Comparison of ENCODE assay signal across 1 cellular context in the genomic region with DNA sequence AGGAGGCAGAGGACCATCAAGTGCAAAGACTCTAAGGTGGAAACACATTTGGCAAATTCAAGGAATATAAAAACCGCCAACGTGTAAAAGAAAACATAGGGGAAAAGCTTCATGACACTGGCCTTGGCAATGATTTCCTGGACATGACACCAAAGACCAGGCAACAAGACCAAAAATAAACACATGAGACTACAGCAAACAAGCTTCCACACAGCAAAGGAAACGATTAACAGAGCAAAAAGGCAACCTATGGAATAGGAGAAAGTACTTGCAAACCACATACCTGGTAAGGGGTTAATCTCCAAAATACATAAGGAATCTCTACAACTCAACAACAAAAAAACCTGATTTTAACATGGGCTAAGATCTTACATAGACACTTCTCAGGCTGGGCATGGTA.
A peak's percentile ranks its signal among the peaks of the same experiment; 100 is the strongest.
TF ChIP-seq lines count a peak whose summit lies in the region.

No MANE protein-coding gene starts in this region.

TF ChIP-seq in HepG2, 621 proteins besides CTCF, POLR2A, EP300 and RAD21 (continued from another document and continues in another):
- TF ChIP-seq, protein P1, sequence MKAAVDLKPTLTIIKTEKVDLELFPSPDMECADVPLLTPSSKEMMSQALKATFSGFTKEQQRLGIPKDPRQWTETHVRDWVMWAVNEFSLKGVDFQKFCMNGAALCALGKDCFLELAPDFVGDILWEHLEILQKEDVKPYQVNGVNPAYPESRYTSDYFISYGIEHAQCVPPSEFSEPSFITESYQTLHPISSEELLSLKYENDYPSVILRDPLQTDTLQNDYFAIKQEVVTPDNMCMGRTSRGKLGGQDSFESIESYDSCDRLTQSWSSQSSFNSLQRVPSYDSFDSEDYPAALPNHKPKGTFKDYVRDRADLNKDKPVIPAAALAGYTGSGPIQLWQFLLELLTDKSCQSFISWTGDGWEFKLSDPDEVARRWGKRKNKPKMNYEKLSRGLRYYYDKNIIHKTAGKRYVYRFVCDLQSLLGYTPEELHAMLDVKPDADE (CRISPR knock-in tag; IDR thresholded peaks at IDR 0.05): no peak
- TF ChIP-seq, protein P2, sequence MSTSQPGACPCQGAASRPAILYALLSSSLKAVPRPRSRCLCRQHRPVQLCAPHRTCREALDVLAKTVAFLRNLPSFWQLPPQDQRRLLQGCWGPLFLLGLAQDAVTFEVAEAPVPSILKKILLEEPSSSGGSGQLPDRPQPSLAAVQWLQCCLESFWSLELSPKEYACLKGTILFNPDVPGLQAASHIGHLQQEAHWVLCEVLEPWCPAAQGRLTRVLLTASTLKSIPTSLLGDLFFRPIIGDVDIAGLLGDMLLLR (CRISPR knock-in tag; IDR thresholded peaks at IDR 0.05): no peak
- peak in 1 of 2 experiments; percentile 31; a peak in 1 of 4 replicates for TF ChIP-seq KLF16 (CRISPR knock-in tag; IDR thresholded peaks at IDR 0.05)
- peak; percentile 32; the same call in 1 of the 2 replicates for TF ChIP-seq HMG20A (CRISPR knock-in tag; IDR thresholded peaks at IDR 0.05; ENCODE audit: borderline replicate concordance)
- 0 out of 2 replicates have a peak, but pooled peaks have one; percentile 57 for TF ChIP-seq ZFP36L1 (CRISPR knock-in tag; IDR thresholded peaks at IDR 0.05)
- TF ChIP-seq MEF2D (CRISPR knock-in tag; IDR thresholded peaks at IDR 0.05): peak; percentile 78
- no peak for TF ChIP-seq LCORL (IDR thresholded peaks at IDR 0.05)
- TF ChIP-seq LCORL (CRISPR knock-in tag; IDR thresholded peaks at IDR 0.05): peak; percentile 43; the same call in 1 of the 2 replicates
- TF ChIP-seq FOXA3 (CRISPR knock-in tag; IDR thresholded peaks at IDR 0.05): peak; percentile 77
- TF ChIP-seq BCL6 (CRISPR knock-in tag; IDR thresholded peaks at IDR 0.05): peak; percentile 68
- TF ChIP-seq, protein P3, sequence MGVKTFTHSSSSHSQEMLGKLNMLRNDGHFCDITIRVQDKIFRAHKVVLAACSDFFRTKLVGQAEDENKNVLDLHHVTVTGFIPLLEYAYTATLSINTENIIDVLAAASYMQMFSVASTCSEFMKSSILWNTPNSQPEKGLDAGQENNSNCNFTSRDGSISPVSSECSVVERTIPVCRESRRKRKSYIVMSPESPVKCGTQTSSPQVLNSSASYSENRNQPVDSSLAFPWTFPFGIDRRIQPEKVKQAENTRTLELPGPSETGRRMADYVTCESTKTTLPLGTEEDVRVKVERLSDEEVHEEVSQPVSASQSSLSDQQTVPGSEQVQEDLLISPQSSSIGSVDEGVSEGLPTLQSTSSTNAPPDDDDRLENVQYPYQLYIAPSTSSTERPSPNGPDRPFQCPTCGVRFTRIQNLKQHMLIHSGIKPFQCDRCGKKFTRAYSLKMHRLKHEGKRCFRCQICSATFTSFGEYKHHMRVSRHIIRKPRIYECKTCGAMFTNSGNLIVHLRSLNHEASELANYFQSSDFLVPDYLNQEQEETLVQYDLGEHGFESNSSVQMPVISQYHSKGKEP (CRISPR knock-in tag; IDR thresholded peaks at IDR 0.05): 0 out of 2 replicates have a peak, but pooled peaks have one; percentile 11
- no peak for TF ChIP-seq SMARCC2 (IDR thresholded peaks at IDR 0.05)
- TF ChIP-seq, protein P4, sequence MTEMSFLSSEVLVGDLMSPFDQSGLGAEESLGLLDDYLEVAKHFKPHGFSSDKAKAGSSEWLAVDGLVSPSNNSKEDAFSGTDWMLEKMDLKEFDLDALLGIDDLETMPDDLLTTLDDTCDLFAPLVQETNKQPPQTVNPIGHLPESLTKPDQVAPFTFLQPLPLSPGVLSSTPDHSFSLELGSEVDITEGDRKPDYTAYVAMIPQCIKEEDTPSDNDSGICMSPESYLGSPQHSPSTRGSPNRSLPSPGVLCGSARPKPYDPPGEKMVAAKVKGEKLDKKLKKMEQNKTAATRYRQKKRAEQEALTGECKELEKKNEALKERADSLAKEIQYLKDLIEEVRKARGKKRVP (CRISPR knock-in tag; IDR thresholded peaks at IDR 0.05): no peak
- TF ChIP-seq, protein P5, sequence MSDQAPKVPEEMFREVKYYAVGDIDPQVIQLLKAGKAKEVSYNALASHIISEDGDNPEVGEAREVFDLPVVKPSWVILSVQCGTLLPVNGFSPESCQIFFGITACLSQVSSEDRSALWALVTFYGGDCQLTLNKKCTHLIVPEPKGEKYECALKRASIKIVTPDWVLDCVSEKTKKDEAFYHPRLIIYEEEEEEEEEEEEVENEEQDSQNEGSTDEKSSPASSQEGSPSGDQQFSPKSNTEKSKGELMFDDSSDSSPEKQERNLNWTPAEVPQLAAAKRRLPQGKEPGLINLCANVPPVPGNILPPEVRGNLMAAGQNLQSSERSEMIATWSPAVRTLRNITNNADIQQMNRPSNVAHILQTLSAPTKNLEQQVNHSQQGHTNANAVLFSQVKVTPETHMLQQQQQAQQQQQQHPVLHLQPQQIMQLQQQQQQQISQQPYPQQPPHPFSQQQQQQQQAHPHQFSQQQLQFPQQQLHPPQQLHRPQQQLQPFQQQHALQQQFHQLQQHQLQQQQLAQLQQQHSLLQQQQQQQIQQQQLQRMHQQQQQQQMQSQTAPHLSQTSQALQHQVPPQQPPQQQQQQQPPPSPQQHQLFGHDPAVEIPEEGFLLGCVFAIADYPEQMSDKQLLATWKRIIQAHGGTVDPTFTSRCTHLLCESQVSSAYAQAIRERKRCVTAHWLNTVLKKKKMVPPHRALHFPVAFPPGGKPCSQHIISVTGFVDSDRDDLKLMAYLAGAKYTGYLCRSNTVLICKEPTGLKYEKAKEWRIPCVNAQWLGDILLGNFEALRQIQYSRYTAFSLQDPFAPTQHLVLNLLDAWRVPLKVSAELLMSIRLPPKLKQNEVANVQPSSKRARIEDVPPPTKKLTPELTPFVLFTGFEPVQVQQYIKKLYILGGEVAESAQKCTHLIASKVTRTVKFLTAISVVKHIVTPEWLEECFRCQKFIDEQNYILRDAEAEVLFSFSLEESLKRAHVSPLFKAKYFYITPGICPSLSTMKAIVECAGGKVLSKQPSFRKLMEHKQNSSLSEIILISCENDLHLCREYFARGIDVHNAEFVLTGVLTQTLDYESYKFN (CRISPR knock-in tag; conservative IDR thresholded peaks at IDR 0.05): peak; percentile 68
- 0 out of 2 replicates have a peak, but pooled peaks have one; percentile 24 for TF ChIP-seq PHF21A (CRISPR knock-in tag; IDR thresholded peaks at IDR 0.05)
- peak; percentile 15; the same call in 1 of the 2 replicates for TF ChIP-seq FOXP1 (IDR thresholded peaks at IDR 0.05)
- peak; percentile 83 for TF ChIP-seq FOXP1 (CRISPR knock-in tag; IDR thresholded peaks at IDR 0.05)
- TF ChIP-seq SAP130 (CRISPR knock-in tag; IDR thresholded peaks at IDR 0.05; ENCODE audit: low read depth): peak; percentile 77
- TF ChIP-seq, protein P6, sequence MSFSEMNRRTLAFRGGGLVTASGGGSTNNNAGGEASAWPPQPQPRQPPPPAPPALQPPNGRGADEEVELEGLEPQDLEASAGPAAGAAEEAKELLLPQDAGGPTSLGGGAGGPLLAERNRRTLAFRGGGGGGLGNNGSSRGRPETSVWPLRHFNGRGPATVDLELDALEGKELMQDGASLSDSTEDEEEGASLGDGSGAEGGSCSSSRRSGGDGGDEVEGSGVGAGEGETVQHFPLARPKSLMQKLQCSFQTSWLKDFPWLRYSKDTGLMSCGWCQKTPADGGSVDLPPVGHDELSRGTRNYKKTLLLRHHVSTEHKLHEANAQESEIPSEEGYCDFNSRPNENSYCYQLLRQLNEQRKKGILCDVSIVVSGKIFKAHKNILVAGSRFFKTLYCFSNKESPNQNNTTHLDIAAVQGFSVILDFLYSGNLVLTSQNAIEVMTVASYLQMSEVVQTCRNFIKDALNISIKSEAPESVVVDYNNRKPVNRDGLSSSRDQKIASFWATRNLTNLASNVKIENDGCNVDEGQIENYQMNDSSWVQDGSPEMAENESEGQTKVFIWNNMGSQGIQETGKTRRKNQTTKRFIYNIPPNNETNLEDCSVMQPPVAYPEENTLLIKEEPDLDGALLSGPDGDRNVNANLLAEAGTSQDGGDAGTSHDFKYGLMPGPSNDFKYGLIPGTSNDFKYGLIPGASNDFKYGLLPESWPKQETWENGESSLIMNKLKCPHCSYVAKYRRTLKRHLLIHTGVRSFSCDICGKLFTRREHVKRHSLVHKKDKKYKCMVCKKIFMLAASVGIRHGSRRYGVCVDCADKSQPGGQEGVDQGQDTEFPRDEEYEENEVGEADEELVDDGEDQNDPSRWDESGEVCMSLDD (CRISPR knock-in tag; IDR thresholded peaks at IDR 0.05; ENCODE audit: borderline replicate concordance): no peak
- no peak for TF ChIP-seq ZNF724P (CRISPR knock-in tag; IDR thresholded peaks at IDR 0.05; ENCODE audit: borderline replicate concordance)
- TF ChIP-seq, protein P7, sequence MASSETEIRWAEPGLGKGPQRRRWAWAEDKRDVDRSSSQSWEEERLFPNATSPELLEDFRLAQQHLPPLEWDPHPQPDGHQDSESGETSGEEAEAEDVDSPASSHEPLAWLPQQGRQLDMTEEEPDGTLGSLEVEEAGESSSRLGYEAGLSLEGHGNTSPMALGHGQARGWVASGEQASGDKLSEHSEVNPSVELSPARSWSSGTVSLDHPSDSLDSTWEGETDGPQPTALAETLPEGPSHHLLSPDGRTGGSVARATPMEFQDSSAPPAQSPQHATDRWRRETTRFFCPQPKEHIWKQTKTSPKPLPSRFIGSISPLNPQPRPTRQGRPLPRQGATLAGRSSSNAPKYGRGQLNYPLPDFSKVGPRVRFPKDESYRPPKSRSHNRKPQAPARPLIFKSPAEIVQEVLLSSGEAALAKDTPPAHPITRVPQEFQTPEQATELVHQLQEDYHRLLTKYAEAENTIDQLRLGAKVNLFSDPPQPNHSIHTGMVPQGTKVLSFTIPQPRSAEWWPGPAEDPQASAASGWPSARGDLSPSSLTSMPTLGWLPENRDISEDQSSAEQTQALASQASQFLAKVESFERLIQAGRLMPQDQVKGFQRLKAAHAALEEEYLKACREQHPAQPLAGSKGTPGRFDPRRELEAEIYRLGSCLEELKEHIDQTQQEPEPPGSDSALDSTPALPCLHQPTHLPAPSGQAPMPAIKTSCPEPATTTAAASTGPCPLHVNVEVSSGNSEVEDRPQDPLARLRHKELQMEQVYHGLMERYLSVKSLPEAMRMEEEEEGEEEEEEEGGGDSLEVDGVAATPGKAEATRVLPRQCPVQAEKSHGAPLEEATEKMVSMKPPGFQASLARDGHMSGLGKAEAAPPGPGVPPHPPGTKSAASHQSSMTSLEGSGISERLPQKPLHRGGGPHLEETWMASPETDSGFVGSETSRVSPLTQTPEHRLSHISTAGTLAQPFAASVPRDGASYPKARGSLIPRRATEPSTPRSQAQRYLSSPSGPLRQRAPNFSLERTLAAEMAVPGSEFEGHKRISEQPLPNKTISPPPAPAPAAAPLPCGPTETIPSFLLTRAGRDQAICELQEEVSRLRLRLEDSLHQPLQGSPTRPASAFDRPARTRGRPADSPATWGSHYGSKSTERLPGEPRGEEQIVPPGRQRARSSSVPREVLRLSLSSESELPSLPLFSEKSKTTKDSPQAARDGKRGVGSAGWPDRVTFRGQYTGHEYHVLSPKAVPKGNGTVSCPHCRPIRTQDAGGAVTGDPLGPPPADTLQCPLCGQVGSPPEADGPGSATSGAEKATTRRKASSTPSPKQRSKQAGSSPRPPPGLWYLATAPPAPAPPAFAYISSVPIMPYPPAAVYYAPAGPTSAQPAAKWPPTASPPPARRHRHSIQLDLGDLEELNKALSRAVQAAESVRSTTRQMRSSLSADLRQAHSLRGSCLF (CRISPR knock-in tag; IDR thresholded peaks at IDR 0.05; ENCODE audit: borderline replicate concordance): no peak
- TF ChIP-seq U2AF1 (optimal IDR thresholded peaks at IDR 0.05; ENCODE audit: low read depth, low read length): no peak
- TF ChIP-seq, protein P8, sequence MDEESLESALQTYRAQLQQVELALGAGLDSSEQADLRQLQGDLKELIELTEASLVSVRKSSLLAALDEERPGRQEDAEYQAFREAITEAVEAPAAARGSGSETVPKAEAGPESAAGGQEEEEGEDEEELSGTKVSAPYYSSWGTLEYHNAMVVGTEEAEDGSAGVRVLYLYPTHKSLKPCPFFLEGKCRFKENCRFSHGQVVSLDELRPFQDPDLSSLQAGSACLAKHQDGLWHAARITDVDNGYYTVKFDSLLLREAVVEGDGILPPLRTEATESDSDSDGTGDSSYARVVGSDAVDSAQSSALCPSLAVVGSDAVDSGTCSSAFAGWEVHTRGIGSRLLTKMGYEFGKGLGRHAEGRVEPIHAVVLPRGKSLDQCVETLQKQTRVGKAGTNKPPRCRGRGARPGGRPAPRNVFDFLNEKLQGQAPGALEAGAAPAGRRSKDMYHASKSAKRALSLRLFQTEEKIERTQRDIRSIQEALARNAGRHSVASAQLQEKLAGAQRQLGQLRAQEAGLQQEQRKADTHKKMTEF (CRISPR knock-in tag; IDR thresholded peaks at IDR 0.05): 0 out of 2 replicates have a peak, but pooled peaks have one; percentile 47
- TF ChIP-seq TSC22D2 (CRISPR knock-in tag; IDR thresholded peaks at IDR 0.05; ENCODE audit: borderline replicate concordance): no peak
- TF ChIP-seq, protein P9, sequence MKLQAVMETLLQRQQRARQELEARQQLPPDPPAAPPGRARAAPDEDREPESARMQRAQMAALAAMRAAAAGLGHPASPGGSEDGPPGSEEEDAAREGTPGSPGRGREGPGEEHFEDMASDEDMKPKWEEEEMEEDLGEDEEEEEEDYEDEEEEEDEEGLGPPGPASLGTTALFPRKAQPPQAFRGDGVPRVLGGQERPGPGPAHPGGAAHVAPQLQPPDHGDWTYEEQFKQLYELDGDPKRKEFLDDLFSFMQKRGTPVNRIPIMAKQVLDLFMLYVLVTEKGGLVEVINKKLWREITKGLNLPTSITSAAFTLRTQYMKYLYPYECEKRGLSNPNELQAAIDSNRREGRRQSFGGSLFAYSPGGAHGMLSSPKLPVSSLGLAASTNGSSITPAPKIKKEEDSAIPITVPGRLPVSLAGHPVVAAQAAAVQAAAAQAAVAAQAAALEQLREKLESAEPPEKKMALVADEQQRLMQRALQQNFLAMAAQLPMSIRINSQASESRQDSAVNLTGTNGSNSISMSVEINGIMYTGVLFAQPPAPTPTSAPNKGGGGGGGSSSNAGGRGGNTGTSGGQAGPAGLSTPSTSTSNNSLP (IDR thresholded peaks at IDR 0.05; ENCODE audit: low read depth, low read length): peak; percentile 46; the same call in 1 of the 2 replicates
- TF ChIP-seq, protein P10, sequence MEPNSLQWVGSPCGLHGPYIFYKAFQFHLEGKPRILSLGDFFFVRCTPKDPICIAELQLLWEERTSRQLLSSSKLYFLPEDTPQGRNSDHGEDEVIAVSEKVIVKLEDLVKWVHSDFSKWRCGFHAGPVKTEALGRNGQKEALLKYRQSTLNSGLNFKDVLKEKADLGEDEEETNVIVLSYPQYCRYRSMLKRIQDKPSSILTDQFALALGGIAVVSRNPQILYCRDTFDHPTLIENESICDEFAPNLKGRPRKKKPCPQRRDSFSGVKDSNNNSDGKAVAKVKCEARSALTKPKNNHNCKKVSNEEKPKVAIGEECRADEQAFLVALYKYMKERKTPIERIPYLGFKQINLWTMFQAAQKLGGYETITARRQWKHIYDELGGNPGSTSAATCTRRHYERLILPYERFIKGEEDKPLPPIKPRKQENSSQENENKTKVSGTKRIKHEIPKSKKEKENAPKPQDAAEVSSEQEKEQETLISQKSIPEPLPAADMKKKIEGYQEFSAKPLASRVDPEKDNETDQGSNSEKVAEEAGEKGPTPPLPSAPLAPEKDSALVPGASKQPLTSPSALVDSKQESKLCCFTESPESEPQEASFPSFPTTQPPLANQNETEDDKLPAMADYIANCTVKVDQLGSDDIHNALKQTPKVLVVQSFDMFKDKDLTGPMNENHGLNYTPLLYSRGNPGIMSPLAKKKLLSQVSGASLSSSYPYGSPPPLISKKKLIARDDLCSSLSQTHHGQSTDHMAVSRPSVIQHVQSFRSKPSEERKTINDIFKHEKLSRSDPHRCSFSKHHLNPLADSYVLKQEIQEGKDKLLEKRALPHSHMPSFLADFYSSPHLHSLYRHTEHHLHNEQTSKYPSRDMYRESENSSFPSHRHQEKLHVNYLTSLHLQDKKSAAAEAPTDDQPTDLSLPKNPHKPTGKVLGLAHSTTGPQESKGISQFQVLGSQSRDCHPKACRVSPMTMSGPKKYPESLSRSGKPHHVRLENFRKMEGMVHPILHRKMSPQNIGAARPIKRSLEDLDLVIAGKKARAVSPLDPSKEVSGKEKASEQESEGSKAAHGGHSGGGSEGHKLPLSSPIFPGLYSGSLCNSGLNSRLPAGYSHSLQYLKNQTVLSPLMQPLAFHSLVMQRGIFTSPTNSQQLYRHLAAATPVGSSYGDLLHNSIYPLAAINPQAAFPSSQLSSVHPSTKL (CRISPR knock-in tag; IDR thresholded peaks at IDR 0.05): peak; percentile 77
- no peak for TF ChIP-seq SOX6 (IDR thresholded peaks at IDR 0.05)
- peak; percentile 36; the same call in 1 of the 2 replicates for TF ChIP-seq SOX6 (CRISPR knock-in tag; IDR thresholded peaks at IDR 0.05)
